ENCODE assay signal across 24 cellular contexts in the genomic region with DNA sequence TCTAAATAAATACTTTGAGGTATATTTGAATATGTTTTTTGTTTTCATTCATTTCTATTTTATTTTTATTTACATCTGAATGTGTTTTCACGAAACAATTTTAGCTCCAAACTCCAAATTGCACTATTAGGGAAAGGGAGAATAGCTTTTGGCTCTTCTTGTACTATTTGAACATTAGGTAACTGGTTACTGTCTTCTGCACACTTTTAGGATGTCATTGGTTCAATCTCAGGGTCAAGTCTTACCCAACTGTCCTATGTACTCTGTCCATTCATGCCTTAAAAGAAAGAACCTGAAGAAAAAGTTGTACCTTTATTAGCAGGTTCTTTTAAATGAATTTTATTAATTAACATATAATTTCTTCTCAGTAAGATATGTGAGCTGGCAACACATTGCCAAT.
"Had no signal": no experiment of that assay in that cellular context is flagged by ENCODE, and none has a peak within 500 bp of the region (broad histone marks: within the 10 kb centered on the region; RNA-seq: fewer than 3 reads in every experiment).

No MANE protein-coding gene starts in this region.

- H3K27ac ChIP-seq: cardiac muscle cell had no signal

- H3K36me3 ChIP-seq: adrenal gland, cardiac muscle cell, left lung, tibial nerve had no signal

- H3K9me3 ChIP-seq: adrenal gland, left lung, tibial nerve had no signal

- H3K4me3 Mint-ChIP-seq: activated CD4-positive, alpha-beta T cell treated with anti-CD3 and anti-CD28 coated beads, Interleukin-2, amount 10 ng/mL, durations not matched to agents 24 days and 14 days; activated CD8-positive, alpha-beta T cell treated with anti-CD3 and anti-CD28 coated beads, Interleukin-2, amount 10 ng/mL, durations not matched to agents 7 days and 5 days; activated naive CD4-positive, alpha-beta T cell treated with anti-CD3 and anti-CD28 coated beads, Interleukin-2, amount 50 U/mL, for 24 hours; memory B cell; natural killer cell treated with Interleukin-12 subunit alpha and Interleukin-12 subunit beta and Interleukin-15 and Interleukin-18, amount 100 ng/mL, for 72 hours; stimulated activated effector memory CD8-positive, alpha-beta T cell treated with anti-CD3 and anti-CD28 coated beads, Interleukin-12 subunit alpha, Interleukin-12 subunit beta, amount 100 ng/mL, for 72 hours; T-helper 2 cell treated with Interferon-gamma antibody and Interleukin-4, amounts not matched to agents 5 μg/mL and 100 μg/mL, for 36 hours had no signal

- DNase-seq: activated CD4-positive, alpha-beta T cell treated with anti-CD3 and anti-CD28 coated beads, Interleukin-2, amount 10 ng/mL, durations not matched to agents 24 days and 14 days; activated CD4-positive, CD25-positive, alpha-beta regulatory T cell; activated CD8-positive, alpha-beta memory T cell treated with anti-CD3 and anti-CD28 coated beads, Interleukin-2, amount 50 U/mL, for 4 hours; activated CD8-positive, alpha-beta T cell treated with anti-CD3 and anti-CD28 coated beads, Interleukin-2, amount 10 ng/mL, durations not matched to agents 7 days and 5 days; activated effector memory CD4-positive, alpha-beta T cell treated with anti-CD3 and anti-CD28 coated beads, Interleukin-2, amount 50 U/mL, for 16 hours; activated T-cell treated with anti-CD3 and anti-CD28 coated beads, Interleukin-2, amount 50 U/mL, for 48 hours; erythroblast; islet precursor cell; left lung; nucleus accumbens; stimulated activated CD4-positive, alpha-beta T cell treated with anti-CD3 and anti-CD28 coated beads, Interleukin-12 subunit alpha, Interleukin-12 subunit beta, amount 100 ng/mL, for 4 hours; stimulated activated CD4-positive, alpha-beta T cell treated with anti-CD3 and anti-CD28 coated beads, Interleukin-2, amount 100 ng/mL, for 24 hours; SW 1271 had no signal

- H3K27me3 Mint-ChIP-seq: activated naive CD4-positive, alpha-beta T cell treated with anti-CD3 and anti-CD28 coated beads, Interleukin-2, amount 50 U/mL, for 24 hours; memory B cell; progenitor cell of endocrine pancreas had no signal

- ATAC-seq: activated CD8-positive, alpha-beta T cell treated with anti-CD3 and anti-CD28 coated beads, Interleukin-2, amount 10 ng/mL, durations not matched to agents 7 days and 5 days; left lung; natural killer cell treated with Interleukin-12 subunit alpha and Interleukin-12 subunit beta and Interleukin-15 and Interleukin-18, amount 100 ng/mL, for 72 hours; sciatic nerve; stimulated activated effector memory CD8-positive, alpha-beta T cell treated with anti-CD3 and anti-CD28 coated beads, Interleukin-12 subunit alpha, Interleukin-12 subunit beta, amount 100 ng/mL, for 72 hours had no signal

- H3K4me1 Mint-ChIP-seq: memory B cell had no signal

- H3K4me3 ChIP-seq: adrenal gland, cardiac muscle cell, hepatocyte, left lung had no signal

- H2AFZ ChIP-seq: hepatocyte had no signal

- H3K36me3 Mint-ChIP-seq: activated naive CD4-positive, alpha-beta T cell treated with anti-CD3 and anti-CD28 coated beads, Interleukin-2, amount 50 U/mL, for 24 hours; memory B cell; natural killer cell treated with Interleukin-12 subunit alpha and Interleukin-12 subunit beta and Interleukin-15 and Interleukin-18, amount 100 ng/mL, for 72 hours; stimulated activated effector memory CD8-positive, alpha-beta T cell treated with anti-CD3 and anti-CD28 coated beads, Interleukin-12 subunit alpha, Interleukin-12 subunit beta, amount 100 ng/mL, for 72 hours had no signal

- H3K27me3 ChIP-seq: adrenal gland, cardiac muscle cell, hepatocyte, left lung, tibial nerve had no signal

- H3K9me3 Mint-ChIP-seq: activated CD4-positive, alpha-beta T cell treated with anti-CD3 and anti-CD28 coated beads, Interleukin-2, amount 10 ng/mL, durations not matched to agents 24 days and 14 days; activated naive CD4-positive, alpha-beta T cell treated with anti-CD3 and anti-CD28 coated beads, Interleukin-2, amount 50 U/mL, for 24 hours; natural killer cell treated with Interleukin-12 subunit alpha and Interleukin-12 subunit beta and Interleukin-15 and Interleukin-18, amount 100 ng/mL, for 72 hours; stimulated activated effector memory CD8-positive, alpha-beta T cell treated with anti-CD3 and anti-CD28 coated beads, Interleukin-12 subunit alpha, Interleukin-12 subunit beta, amount 100 ng/mL, for 72 hours; T-helper 2 cell treated with Interferon-gamma antibody and Interleukin-4, amounts not matched to agents 5 μg/mL and 100 μg/mL, for 36 hours had no signal

- H3K27ac Mint-ChIP-seq: activated CD4-positive, alpha-beta T cell treated with anti-CD3 and anti-CD28 coated beads, Interleukin-2, amount 10 ng/mL, durations not matched to agents 24 days and 14 days; activated CD8-positive, alpha-beta T cell treated with anti-CD3 and anti-CD28 coated beads, Interleukin-2, amount 10 ng/mL, durations not matched to agents 7 days and 5 days; activated naive CD4-positive, alpha-beta T cell treated with anti-CD3 and anti-CD28 coated beads, Interleukin-2, amount 50 U/mL, for 24 hours; memory B cell; natural killer cell treated with Interleukin-12 subunit alpha and Interleukin-12 subunit beta and Interleukin-15 and Interleukin-18, amount 100 ng/mL, for 72 hours; progenitor cell of endocrine pancreas; stimulated activated effector memory CD8-positive, alpha-beta T cell treated with anti-CD3 and anti-CD28 coated beads, Interleukin-12 subunit alpha, Interleukin-12 subunit beta, amount 100 ng/mL, for 72 hours; T-helper 2 cell treated with Interferon-gamma antibody and Interleukin-4, amounts not matched to agents 5 μg/mL and 100 μg/mL, for 36 hours had no signal
